8 cellular contexts compared by ENCODE assay signal in the genomic region with DNA sequence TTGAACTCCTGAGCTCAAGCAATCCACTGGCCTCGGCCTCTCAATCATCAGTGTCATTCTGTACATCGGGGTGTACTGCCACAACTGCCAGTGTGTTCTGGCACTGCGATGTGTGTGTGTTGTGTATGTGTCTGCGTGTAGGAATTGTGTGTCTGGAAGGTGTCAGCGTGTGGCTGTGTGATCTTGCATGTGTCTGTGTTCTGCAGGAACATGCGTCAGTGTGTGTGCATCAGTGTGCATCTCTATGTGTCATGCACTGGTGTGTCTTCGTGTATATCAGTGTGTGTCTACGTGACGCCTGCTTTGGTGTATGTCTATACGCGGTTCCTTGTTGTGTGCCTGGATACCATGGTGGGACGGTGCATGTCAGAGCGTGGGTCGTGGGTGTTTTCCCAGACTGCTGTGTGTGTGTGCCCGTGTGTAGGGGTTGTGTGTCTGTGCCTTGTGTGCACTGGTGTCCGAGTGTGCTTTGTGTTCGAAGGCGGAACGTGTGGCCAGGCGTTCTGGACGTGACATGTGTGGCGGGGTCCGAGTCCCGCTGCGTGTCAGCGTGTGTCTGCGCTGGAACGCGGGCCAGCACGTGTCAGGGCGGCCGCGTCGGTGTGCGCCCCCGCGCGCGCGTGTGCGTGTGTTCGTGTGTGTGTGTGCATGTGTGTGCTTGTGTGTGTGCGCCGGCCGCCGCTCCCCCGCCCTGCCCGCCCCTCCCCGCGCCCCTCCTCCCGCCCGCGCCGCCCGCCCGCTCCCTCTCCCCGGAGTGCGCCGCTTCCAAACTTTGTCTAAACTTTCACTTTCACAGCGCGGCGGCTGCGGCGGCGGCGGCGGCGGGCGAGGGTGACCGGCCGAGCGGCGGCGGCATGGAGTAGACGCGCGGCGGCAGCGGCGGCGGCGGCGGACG. TPM values are rescaled to one million over a fixed set of nuclear protein-coding genes. Genes with fewer than 3 reads are reported as not detected.
A peak's percentile ranks its signal among the peaks of the same experiment; 100 is the strongest.
DNase-seq lines count a peak whose midpoint lies in the region; ATAC-seq and TF ChIP-seq lines count a peak whose summit lies in the region.

A gene (plus strand): TSS at position 775 of the 895 bp plus-strand sequence. CDS start 363 bp downstream, outside the sequence.

- ATAC-seq in T-helper 17 cell (peak; percentile 61), HG03097 (IDR thresholded peaks at IDR 0.05; ENCODE audit: low FRiP score, unreplicated experiment) (no peak)

- DNase-seq in NCI-H748 (lab: John Stamatoyannopoulos, UW; ENCODE audit: unreplicated experiment) (peak; percentile 30), NCI-H748 treated with DMSO at 0.1 percent for 48 hours (lab: John Stamatoyannopoulos, UW) (no peak), T-helper 17 cell (peak; percentile 26 to 33 (median 28)), right atrium auricular region (ENCODE audit: low spot score) (no peak), GM20000 (ENCODE audit: low spot score) (no peak)

- H3K36me3 Mint-ChIP-seq in T-helper 17 cell (ENCODE audit: low read depth) = peaks cover 7% of the 10 kb centered on the region

- H3K4me3 ChIP-seq in right atrium auricular region (peak within 1 kb of the TSS; percentile 75 to 78), rectal smooth muscle tissue (ENCODE audit: low read length) (peak within 1 kb of the TSS; percentile 91)

- peaks cover 0 to 28% of the 10 kb centered on the region in 2 donors for H3K4me1 ChIP-seq in right atrium auricular region
- peaks cover 19% of the 10 kb centered on the region for H3K4me1 ChIP-seq in rectal smooth muscle tissue (ENCODE audit: control insufficient read depth, insufficient read depth, low read length)

- H3K27ac Mint-ChIP-seq in T-helper 17 cell = peak within 1 kb of the TSS; percentile 82

- peaks cover 9% of the 10 kb centered on the region for H3K36me3 ChIP-seq in right atrium auricular region
- peaks cover 8% of the 10 kb centered on the region for H3K36me3 ChIP-seq in rectal smooth muscle tissue (ENCODE audit: control insufficient read depth, insufficient read depth, low read length)

- H3K27ac ChIP-seq in angular gyrus (ENCODE audit: low read depth, low read length) (peak within 1 kb of the TSS; percentile 84), right atrium auricular region (peak within 1 kb of the TSS; percentile 90 to 92), rectal smooth muscle tissue (ENCODE audit: low read depth, low read length) (peak within 1 kb of the TSS; percentile 92)

- H3K27me3 ChIP-seq in right atrium auricular region (no peaks in the 10 kb centered on the region), rectal smooth muscle tissue (ENCODE audit: control insufficient read depth, insufficient read depth, low read length) (peaks cover 3% of the 10 kb centered on the region)

- H3K4me1 Mint-ChIP-seq in T-helper 17 cell = peaks cover 17% of the 10 kb centered on the region

- peak within 1 kb of the TSS; percentile 95 for H3K4me3 Mint-ChIP-seq in T-helper 17 cell

- H3K27me3 Mint-ChIP-seq in T-helper 17 cell = peaks cover 30% of the 10 kb centered on the region

- TF ChIP-seq CTCF in right atrium auricular region (IDR thresholded peaks at IDR 0.05) (no peak), GM20000 (IDR thresholded peaks at IDR 0.05; ENCODE audit: extremely low read depth, missing control alignments) (no peak)

- H3K9ac ChIP-seq in rectal smooth muscle tissue (ENCODE audit: low read length) = peak within 1 kb of the TSS; percentile 91

- no peaks in the 10 kb centered on the region for H3K9me3 ChIP-seq in T-helper 17 cell (ENCODE audit: control insufficient read depth, low read length, poor library complexity, severe bottlenecking)
- no peaks in the 10 kb centered on the region for H3K9me3 ChIP-seq in right atrium auricular region

RNA-seq across cellular contexts. Expression of the gene that starts here (rescaled TPM):
- total RNA-seq in T-helper 17 cell (under 1 TPM; 0.75 to 0.86 TPM), right atrium auricular region (10 to 100 TPM; 56.5 to 69.8 TPM)

Comparison
In these comparisons a context has a peak if more than half of its experiments do, and no peak if none do; other contexts are left out.
1. RNA of the gene that starts here (total RNA-seq): 56.5 to 69.8 TPM in right atrium auricular region; 0.75 to 0.86 TPM in T-helper 17 cell; every median in the first group is over 10 times any median in the second.
2. Peak in DNase-seq and ATAC-seq in T-helper 17 cell; RNA of the gene not detected or under 1 TPM.
3. Peak in every context shown above with its lines, with median percentiles within 50 percentile points of each other: H3K27ac ChIP-seq.